Comparison of ENCODE assay signal across 1 cellular context in the genomic region with DNA sequence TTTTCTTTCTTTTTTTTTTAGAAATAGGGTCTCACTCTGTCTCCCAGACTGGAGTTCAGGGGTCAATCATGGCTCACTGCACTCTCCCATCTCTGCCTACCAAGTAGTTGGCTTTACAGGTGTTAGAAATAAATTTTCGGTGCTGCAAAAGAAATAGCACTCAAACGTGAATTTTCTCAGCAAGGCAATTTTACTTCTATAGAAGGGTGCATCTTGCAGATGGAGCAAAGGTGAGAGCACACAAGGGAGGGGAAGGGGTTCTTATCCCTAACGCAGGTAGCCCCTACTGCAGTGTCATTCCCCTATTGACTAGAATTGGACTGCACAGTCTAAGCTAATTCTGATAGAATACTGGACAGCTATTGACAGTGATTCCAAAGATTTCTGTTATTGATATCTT.
A peak's percentile ranks its signal among the peaks of the same experiment; 100 is the strongest.
TF ChIP-seq lines count a peak whose summit lies in the region.

No MANE protein-coding gene starts in this region.

TF ChIP-seq in HCT116, 20 proteins besides CTCF, POLR2A, EP300 and RAD21:
- peak; percentile 56; the same call in 1 of the 2 replicates for TF ChIP-seq CBX3 (IDR thresholded peaks at IDR 0.05; ENCODE audit: low read depth)
- TF ChIP-seq EZH2phosphoT487 (IDR thresholded peaks at IDR 0.05; ENCODE audit: borderline replicate concordance) = no peak
- no peak for TF ChIP-seq CEBPB (IDR thresholded peaks at IDR 0.05; ENCODE audit: low read depth)
- no peak for TF ChIP-seq EZH2 (IDR thresholded peaks at IDR 0.05)
- TF ChIP-seq, protein P1, sequence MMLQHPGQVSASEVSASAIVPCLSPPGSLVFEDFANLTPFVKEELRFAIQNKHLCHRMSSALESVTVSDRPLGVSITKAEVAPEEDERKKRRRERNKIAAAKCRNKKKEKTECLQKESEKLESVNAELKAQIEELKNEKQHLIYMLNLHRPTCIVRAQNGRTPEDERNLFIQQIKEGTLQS (IDR thresholded peaks at IDR 0.05) = no peak
- no peak for TF ChIP-seq JUND (IDR thresholded peaks at IDR 0.05)
TF ChIP-seq in HCT116: peak in this region for 1.
